Comparison of ENCODE assay signal across 23 cellular contexts in genomic region chr20:25421107-25421506, GRCh38.
"Had no signal": no experiment of that assay in that cellular context is flagged by ENCODE, and none has a peak within 500 bp of the region (broad histone marks: within the 10 kb centered on the region; RNA-seq: fewer than 3 reads in every experiment).

No MANE protein-coding gene starts in this region.

- H3K36me3 ChIP-seq: colonic mucosa, heart left ventricle, right lobe of liver, tibial artery, upper lobe of right lung, vagina had no signal

- H3K27me3 ChIP-seq: colonic mucosa, foreskin keratinocyte, heart left ventricle, right lobe of liver, suprapubic skin, tibial artery, upper lobe of right lung, vagina had no signal

- H3K27ac Mint-ChIP-seq: nephron; stimulated activated effector memory CD8-positive, alpha-beta T cell treated with anti-CD3 and anti-CD28 coated beads, Interleukin-12 subunit alpha, Interleukin-12 subunit beta, amount 100 ng/mL, for 72 hours had no signal

- DNase-seq: colonic mucosa; dermis blood vessel endothelial cell; foreskin keratinocyte; heart left ventricle; hippocampal formation; left colon; left ventricle myocardium superior; mesendoderm; naive B cell; occipital lobe; psoas muscle; retina; right lobe of liver; stimulated activated CD4-positive, alpha-beta T cell treated with anti-CD3 and anti-CD28 coated beads, Interleukin-4, amount 100 ng/mL, for 1 hour; stimulated activated CD8-positive, alpha-beta memory T cell treated with anti-CD3 and anti-CD28 coated beads, Interleukin-4, amount 100 ng/mL, for 48 hours; stimulated activated naive CD8-positive, alpha-beta T cell treated with anti-CD3 and anti-CD28 coated beads, Interleukin-15, Interleukin-2, amounts not matched to agents 100 U/mL and 50 U/mL, for 24 hours; tibial artery; upper lobe of right lung had no signal

- H3K4me3 ChIP-seq: colonic mucosa, heart left ventricle, lung, psoas muscle, right lobe of liver, suprapubic skin, tibial artery, upper lobe of right lung, vagina had no signal

- H3K4me1 Mint-ChIP-seq: naive B cell, nephron had no signal

- H3K4me1 ChIP-seq: colonic mucosa, foreskin keratinocyte, heart left ventricle, psoas muscle, right lobe of liver, suprapubic skin, tibial artery, upper lobe of right lung, vagina had no signal

- ATAC-seq: foreskin keratinocyte; heart left ventricle; left colon; left ventricle myocardium superior; psoas muscle; right lobe of liver; stimulated activated effector memory CD8-positive, alpha-beta T cell treated with anti-CD3 and anti-CD28 coated beads, Interleukin-12 subunit alpha, Interleukin-12 subunit beta, amount 100 ng/mL, for 72 hours; stimulated activated naive CD8-positive, alpha-beta T cell treated with anti-CD3 and anti-CD28 coated beads, Interleukin-15, Interleukin-2, amounts not matched to agents 100 U/mL and 50 U/mL, for 24 hours; upper lobe of right lung had no signal

- H3K4me3 Mint-ChIP-seq: naive B cell; nephron; stimulated activated effector memory CD8-positive, alpha-beta T cell treated with anti-CD3 and anti-CD28 coated beads, Interleukin-12 subunit alpha, Interleukin-12 subunit beta, amount 100 ng/mL, for 72 hours had no signal

- H3K9me3 ChIP-seq: colonic mucosa, heart left ventricle, psoas muscle, right lobe of liver, suprapubic skin, tibial artery, upper lobe of right lung, vagina had no signal

- H3K27me3 Mint-ChIP-seq: naive B cell had no signal

- H3K36me3 Mint-ChIP-seq: naive B cell had no signal

- H3K27ac ChIP-seq: colonic mucosa, foreskin keratinocyte, heart left ventricle, psoas muscle, right lobe of liver, suprapubic skin, tibial artery, upper lobe of right lung, vagina had no signal

- H3K9me3 Mint-ChIP-seq: naive B cell; nephron; stimulated activated effector memory CD8-positive, alpha-beta T cell treated with anti-CD3 and anti-CD28 coated beads, Interleukin-12 subunit alpha, Interleukin-12 subunit beta, amount 100 ng/mL, for 72 hours had no signal
